12 cellular contexts compared by ENCODE assay signal in genomic region chr6:107264357-107264831, GRCh38.
DNase-seq lines count a peak whose midpoint lies in the region; ATAC-seq, FAIRE-seq and TF ChIP-seq lines count a peak whose summit lies in the region.
"Had no signal": no experiment of that assay in that cellular context is flagged by ENCODE, and none has a peak within 500 bp of the region (broad histone marks: within the 10 kb centered on the region; RNA-seq: fewer than 3 reads in every experiment).

No MANE protein-coding gene starts in this region.

- peaks cover 0 to 2% (median 1%) of the 10 kb centered on the region in 3 donors for H3K27me3 Mint-ChIP-seq in immature natural killer cell (ENCODE audit: low read depth in 3 of 3)
- H3K27me3 Mint-ChIP-seq: stimulated activated naive CD8-positive, alpha-beta T cell treated with anti-CD3 and anti-CD28 coated beads, Interleukin-15, Interleukin-2, amounts not matched to agents 100 ng/mL and 50 ng/mL, for 24 hours had no signal

- H3K4me2 ChIP-seq in keratinocyte (ENCODE audit: control insufficient read depth, extremely low read depth, insufficient read depth, low read depth, low read length): peak overlapping the region; percentile 10
- H3K4me2 ChIP-seq in neuronal stem cell (ENCODE audit: insufficient read depth, low read length, poor library complexity, severe bottlenecking): no peak overlapping the region
- H3K4me2 ChIP-seq: smooth muscle cell had no signal

- no peak for ATAC-seq in HG03175 (IDR thresholded peaks at IDR 0.05; ENCODE audit: unreplicated experiment)
- ATAC-seq in GM18517 (IDR thresholded peaks at IDR 0.05; ENCODE audit: unreplicated experiment): no peak

- DNase-seq in DMS153 (lab: John Stamatoyannopoulos, UW): peak; percentile 99
- peak; percentile 35 for DNase-seq in LHCN-M2 (ENCODE audit: low read depth)
- DNase-seq in SW480 (ENCODE audit: low spot score): peak; percentile 8
- DNase-seq in keratinocyte (ENCODE audit: low read depth, low spot score): no peak
- no peak for DNase-seq in immature natural killer cell
- DNase-seq in neuronal stem cell (ENCODE audit: low spot score): no peak
- DNase-seq: NCI-H1694 had no signal

- no peak overlapping the region for H3K14ac ChIP-seq in neuronal stem cell (ENCODE audit: low read length)

- H4K20me1 ChIP-seq in keratinocyte (ENCODE audit: control insufficient read depth, extremely low read depth, insufficient read depth, low read length): no peaks in the 10 kb centered on the region

- no peaks in the 10 kb centered on the region for H3K36me3 ChIP-seq in keratinocyte (ENCODE audit: control insufficient read depth in 2 of 2, extremely low read depth in 1 of 2, insufficient read depth in 2 of 2, low read length in 2 of 2)
- H3K36me3 ChIP-seq in neuronal stem cell (replicated peaks in 1 of 2; ENCODE audit: control insufficient read depth in 2 of 2, insufficient read depth in 2 of 2, low read length in 2 of 2): no peaks in the 10 kb centered on the region

- dilution Hi-C loops in keratinocyte (cut with MboI; ENCODE audit: extremely low pct_ligation_motif_present, low sequenced_read_pairs): no loop called here

- no peak overlapping the region for H3K4ac ChIP-seq in neuronal stem cell (ENCODE audit: low read length)

- no peak for FAIRE-seq in keratinocyte (lab: Jason Lieb, UNC)

- TF ChIP-seq CTCF in keratinocyte (optimal IDR thresholded peaks at IDR 0.05 in 1 of 3, IDR thresholded peaks at IDR 0.05 in 1 of 3, conservative IDR thresholded peaks at IDR 0.05 in 1 of 3; ENCODE audit: extremely low read depth in 1 of 3, insufficient read depth in 2 of 3, low read length in 3 of 3): no peak

- H2AK5ac ChIP-seq in neuronal stem cell (ENCODE audit: low read depth, low read length): no peak overlapping the region

- H2BK120ac ChIP-seq in neuronal stem cell (ENCODE audit: low read depth, low read length): no peak overlapping the region

- H3K9me3 Mint-ChIP-seq in immature natural killer cell: no peaks in the 10 kb centered on the region
- H3K9me3 Mint-ChIP-seq: stimulated activated naive CD8-positive, alpha-beta T cell treated with anti-CD3 and anti-CD28 coated beads, Interleukin-15, Interleukin-2, amounts not matched to agents 100 ng/mL and 50 ng/mL, for 24 hours; T-helper 2 cell treated with Interferon-gamma antibody and Interleukin-4, amounts not matched to agents 5 μg/mL and 100 μg/mL, for 36 hours had no signal

- no peaks in the 10 kb centered on the region for H3K27me3 ChIP-seq in keratinocyte (ENCODE audit: control insufficient read depth, extremely low read depth, insufficient read depth, low read length)
- no peaks in the 10 kb centered on the region for H3K27me3 ChIP-seq in neuronal stem cell (ENCODE audit: control insufficient read depth in 3 of 3, insufficient read depth in 3 of 3, low read depth in 1 of 3, low read length in 3 of 3)

- H3K18ac ChIP-seq in neuronal stem cell (ENCODE audit: low read length): no peak overlapping the region

- no peak overlapping the region for H2BK12ac ChIP-seq in neuronal stem cell (ENCODE audit: low read length)

- no peak overlapping the region for H2BK15ac ChIP-seq in neuronal stem cell (ENCODE audit: low read length)

- H2BK5ac ChIP-seq in neuronal stem cell (ENCODE audit: low read length): no peak overlapping the region

- H3K4me3 Mint-ChIP-seq in immature natural killer cell: no peak overlapping the region
- H3K4me3 Mint-ChIP-seq: stimulated activated naive CD8-positive, alpha-beta T cell treated with anti-CD3 and anti-CD28 coated beads, Interleukin-15, Interleukin-2, amounts not matched to agents 100 ng/mL and 50 ng/mL, for 24 hours; T-helper 2 cell treated with Interferon-gamma antibody and Interleukin-4, amounts not matched to agents 5 μg/mL and 100 μg/mL, for 36 hours had no signal

- no CpG with 5 or more reads among the region's 3 CpGs for WGBS in neuronal stem cell (ENCODE audit: extremely low coverage in 2 of 2, insufficient read length in 2 of 2, insufficient replicate concordance in 1 of 2), 2 donors

- H3K4me1 ChIP-seq in keratinocyte (ENCODE audit: control insufficient read depth, extremely low read depth, insufficient read depth, low read length): peaks cover 11% of the 10 kb centered on the region
- no peaks in the 10 kb centered on the region for H3K4me1 ChIP-seq in neuronal stem cell (ENCODE audit: control insufficient read depth in 2 of 2, insufficient read depth in 1 of 2, low read depth in 1 of 2, low read length in 2 of 2)

- H3K27ac Mint-ChIP-seq in immature natural killer cell: no peak overlapping the region
- H3K27ac Mint-ChIP-seq: stimulated activated naive CD8-positive, alpha-beta T cell treated with anti-CD3 and anti-CD28 coated beads, Interleukin-15, Interleukin-2, amounts not matched to agents 100 ng/mL and 50 ng/mL, for 24 hours; T-helper 2 cell treated with Interferon-gamma antibody and Interleukin-4, amounts not matched to agents 5 μg/mL and 100 μg/mL, for 36 hours had no signal

- no peak overlapping the region for H3K4me3 ChIP-seq in keratinocyte (ENCODE audit: control insufficient read depth in 2 of 3, extremely low read depth in 1 of 3, insufficient read depth in 2 of 3, low read depth in 1 of 3, low read length in 3 of 3)
- no peak overlapping the region for H3K4me3 ChIP-seq in neuronal stem cell (ENCODE audit: low read length in 2 of 2)
- H3K4me3 ChIP-seq: smooth muscle cell had no signal

- no peaks in the 10 kb centered on the region for H3K4me1 Mint-ChIP-seq in immature natural killer cell

- no peaks in the 10 kb centered on the region for H3K9me1 ChIP-seq in keratinocyte (ENCODE audit: control insufficient read depth, extremely low read depth, insufficient read depth, low read length)

- H3K27ac ChIP-seq in keratinocyte (ENCODE audit: control insufficient read depth, insufficient read depth, low read length): no peak overlapping the region
- H3K27ac ChIP-seq in neuronal stem cell (replicated peaks; ENCODE audit: low read length): no peak overlapping the region

- H3K23ac ChIP-seq in neuronal stem cell (ENCODE audit: low read depth, low read length, poor library complexity): no peak overlapping the region

- H3K79me2 ChIP-seq in keratinocyte (ENCODE audit: control insufficient read depth, insufficient read depth, low read length): no peaks in the 10 kb centered on the region

- H3K9me3 ChIP-seq in keratinocyte (ENCODE audit: control insufficient read depth, low read depth, low read length) (no peaks in the 10 kb centered on the region), neuronal stem cell (replicated peaks in 1 of 2; ENCODE audit: control insufficient read depth in 2 of 2, insufficient read depth in 1 of 2, low read depth in 1 of 2, low read length in 2 of 2) (no peaks in the 10 kb centered on the region)

- no peak overlapping the region for H4K91ac ChIP-seq in neuronal stem cell (ENCODE audit: low read depth, low read length, poor library complexity)

- H4K8ac ChIP-seq in neuronal stem cell (ENCODE audit: low read depth, low read length): no peak overlapping the region

- H3K79me1 ChIP-seq in neuronal stem cell (ENCODE audit: low read depth, low read length): no peaks in the 10 kb centered on the region

- H3K36me3 Mint-ChIP-seq in immature natural killer cell: peaks cover 4% of the 10 kb centered on the region in 3 donors

- no peak overlapping the region for H3K9ac ChIP-seq in keratinocyte (ENCODE audit: control insufficient read depth, extremely low read depth, insufficient read depth, low read length)
- H3K9ac ChIP-seq in neuronal stem cell (ENCODE audit: low read depth, low read length, poor library complexity): no peak overlapping the region

- no peak overlapping the region for H2AFZ ChIP-seq in keratinocyte (ENCODE audit: control insufficient read depth, low read length)
- H2AFZ ChIP-seq in neuronal stem cell (ENCODE audit: low read length): no peak overlapping the region

Comparison
In these comparisons a context has a peak if more than half of its experiments do, and no peak if none do; other contexts are left out.
1. DNase-seq: peak in DMS153 (single experiment), LHCN-M2 (single experiment) and SW480 (single experiment); none in keratinocyte (single experiment), immature natural killer cell (0 of 3) and neuronal stem cell (single experiment).